Comparison of ENCODE assay signal across 8 cellular contexts in the genomic region with DNA sequence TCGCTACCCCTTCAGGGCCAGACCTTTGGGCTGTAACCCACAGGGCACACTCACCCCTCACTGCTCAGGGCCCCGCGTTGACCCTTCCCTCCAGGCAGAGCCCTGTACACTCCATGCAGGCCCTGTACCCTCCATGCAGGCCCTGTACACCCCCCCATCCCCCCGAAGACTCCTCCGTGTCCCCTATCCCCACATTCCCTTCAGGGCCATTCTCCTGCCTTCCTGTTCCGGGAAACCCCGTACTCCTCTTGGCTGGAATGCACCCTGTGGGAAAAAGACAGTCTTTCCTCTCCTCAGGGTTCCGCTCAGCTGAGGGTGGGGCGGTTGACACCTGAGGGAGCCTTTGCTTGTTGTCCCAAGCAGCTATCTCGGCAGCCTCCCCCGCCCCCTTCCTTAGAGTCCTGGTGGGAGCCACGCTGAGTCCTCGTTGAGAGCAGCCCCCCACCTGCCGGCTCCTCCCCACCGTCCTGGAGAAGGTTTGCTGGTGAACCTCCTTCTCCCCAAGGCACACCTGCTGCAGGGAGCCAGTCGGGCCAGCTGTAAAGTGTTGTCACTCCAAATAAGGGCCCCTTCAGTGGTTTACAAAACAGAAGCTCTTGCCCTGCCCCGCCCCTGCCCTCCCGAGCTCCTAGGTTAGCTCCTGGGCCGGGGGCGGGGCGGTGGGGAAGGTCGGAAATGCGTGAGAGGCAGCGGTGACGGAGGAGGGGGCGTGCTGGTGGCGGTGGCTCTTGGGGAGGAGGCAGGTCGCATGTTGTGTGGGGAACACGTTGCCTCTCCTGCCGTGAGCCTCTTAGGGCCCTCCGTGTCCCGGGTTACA. TPM values are rescaled to one million over a fixed set of nuclear protein-coding genes. Genes with fewer than 3 reads are reported as not detected.
DNase-seq lines count a peak whose midpoint lies in the region; ATAC-seq and TF ChIP-seq lines count a peak whose summit lies in the region.

No MANE protein-coding gene starts in this region.

- peak; percentile 92 for DNase-seq in GM23338 (ENCODE audit: low spot score)
- DNase-seq in WERI-Rb-1: no peak
- no peak for DNase-seq in central memory CD8-positive, alpha-beta T cell (ENCODE audit: low spot score in 2 of 2)
- DNase-seq in thyroid gland: peak; percentile 33 to 35
- DNase-seq in SKM-1 (lab: John Stamatoyannopoulos, UW; ENCODE audit: unreplicated experiment): no peak
- no peak for DNase-seq in NCI-H2081 treated with DMSO at 0.1 percent for 48 hours (lab: John Stamatoyannopoulos, UW)

- TF ChIP-seq CTCF in GM23338 (conservative IDR thresholded peaks at IDR 0.05; ENCODE audit: low read depth in 2 of 2): no peak
- TF ChIP-seq CTCF in WERI-Rb-1 (IDR thresholded peaks at IDR 0.05; ENCODE audit: low read depth, low read length): no peak
- no peak for TF ChIP-seq CTCF in thyroid gland (IDR thresholded peaks at IDR 0.05)

- H3K36me3 ChIP-seq in GM23338 (ENCODE audit: insufficient read depth) (no peaks in the 10 kb centered on the region), WERI-Rb-1 (peaks cover 3% of the 10 kb centered on the region; the same call in 1 of the 2 replicates), muscle layer of duodenum (ENCODE audit: control insufficient read depth in 1 of 2, insufficient read depth in 2 of 2, low read length in 2 of 2) (no peaks in the 10 kb centered on the region), thyroid gland (no peaks in the 10 kb centered on the region)

- peak overlapping the region; percentile 82; the same call in 1 of the 2 replicates for H3K27ac Mint-ChIP-seq in GM23338
- H3K27ac Mint-ChIP-seq in central memory CD8-positive, alpha-beta T cell (ENCODE audit: low read depth): no peak overlapping the region

- peaks cover 11% of the 10 kb centered on the region for H3K27me3 Mint-ChIP-seq in GM23338 (ENCODE audit: insufficient read depth, low read depth, poor library complexity)
- peaks cover 30% of the 10 kb centered on the region for H3K27me3 Mint-ChIP-seq in central memory CD8-positive, alpha-beta T cell

- peaks cover 8% of the 10 kb centered on the region for H4K20me1 ChIP-seq in GM23338 (replicated peaks; ENCODE audit: insufficient read depth)

- no peak overlapping the region for H2AFZ ChIP-seq in GM23338

- H3F3A ChIP-seq in GM23338 (replicated peaks; ENCODE audit: low read depth): no peaks in the 10 kb centered on the region

- H3K9me3 ChIP-seq in WERI-Rb-1 (ENCODE audit: severe bottlenecking) (no peaks in the 10 kb centered on the region), muscle layer of duodenum (ENCODE audit: control insufficient read depth in 1 of 2, low read length in 2 of 2) (no peaks in the 10 kb centered on the region), thyroid gland (no peaks in the 10 kb centered on the region)

- no peaks in the 10 kb centered on the region for H3K9me2 ChIP-seq in GM23338 (ENCODE audit: insufficient read depth)

- peak overlapping the region; percentile 45; the same call in 1 of the 2 replicates for H3K27ac ChIP-seq in GM23338 (ENCODE audit: low read depth)
- H3K27ac ChIP-seq in WERI-Rb-1: peak overlapping the region; percentile 72; the same call in 1 of the 2 replicates
- peak overlapping the region; percentile 87 for H3K27ac ChIP-seq in muscle layer of duodenum (ENCODE audit: low read length)
- peak overlapping the region in 2 of 3 donors; percentile 39 to 85 for H3K27ac ChIP-seq in thyroid gland

- H3K4me1 Mint-ChIP-seq in GM23338: peaks cover 18% of the 10 kb centered on the region
- peaks cover 22% of the 10 kb centered on the region for H3K4me1 Mint-ChIP-seq in central memory CD8-positive, alpha-beta T cell

- peak overlapping the region; percentile 94 for H3K4me2 ChIP-seq in GM23338

- TF ChIP-seq POLR2A in thyroid gland (IDR thresholded peaks at IDR 0.05): no peak

- H3K9me3 Mint-ChIP-seq in GM23338: no peaks in the 10 kb centered on the region
- H3K9me3 Mint-ChIP-seq in central memory CD8-positive, alpha-beta T cell: no peaks in the 10 kb centered on the region

- ATAC-seq in GM23338: peak; percentile 56
- ATAC-seq in central memory CD8-positive, alpha-beta T cell (replicated peaks; ENCODE audit: extremely low read depth, poor library complexity, severe bottlenecking): peak; percentile 34
- no peak for ATAC-seq in GM19328 (IDR thresholded peaks at IDR 0.05; ENCODE audit: unreplicated experiment)

- H3K4me3 Mint-ChIP-seq in GM23338: peak overlapping the region; percentile 82
- H3K4me3 Mint-ChIP-seq in central memory CD8-positive, alpha-beta T cell: peak overlapping the region; percentile 73

- H3K27me3 ChIP-seq in GM23338 (ENCODE audit: insufficient read depth) (no peaks in the 10 kb centered on the region), WERI-Rb-1 (ENCODE audit: insufficient read depth, low read depth, severe bottlenecking) (no peaks in the 10 kb centered on the region), muscle layer of duodenum (ENCODE audit: low read depth, low read length) (no peaks in the 10 kb centered on the region), thyroid gland (no peaks in the 10 kb centered on the region)

- peaks cover 58% of the 10 kb centered on the region for H3K79me2 ChIP-seq in GM23338 (replicated peaks; ENCODE audit: insufficient read depth)

- H3K4me1 ChIP-seq in GM23338 (ENCODE audit: insufficient read depth) (peaks cover 14% of the 10 kb centered on the region), muscle layer of duodenum (ENCODE audit: control insufficient read depth in 1 of 2, insufficient read depth in 2 of 2, low read length in 2 of 2) (peaks cover 4 to 56% of the 10 kb centered on the region in 2 donors), thyroid gland (peaks cover 40 to 45% of the 10 kb centered on the region in 2 donors)

- no peaks in the 10 kb centered on the region for H3K36me3 Mint-ChIP-seq in GM23338 (ENCODE audit: low read depth)
- peaks cover 3% of the 10 kb centered on the region for H3K36me3 Mint-ChIP-seq in central memory CD8-positive, alpha-beta T cell (ENCODE audit: insufficient read depth)

- H3K4me3 ChIP-seq in GM23338 (peak overlapping the region; percentile 81), WERI-Rb-1 (ENCODE audit: low read depth, low read length) (peak overlapping the region; percentile 74), muscle layer of duodenum (ENCODE audit: low read depth in 1 of 2, low read length in 2 of 2) (peak overlapping the region; percentile 84 to 98), thyroid gland (replicated peaks in 1 of 3) (peak overlapping the region; percentile 58 to 94 (median 79))

- 7 to 13% methylated on average over 15 to 24 of the region's 32 CpGs for WGBS in thyroid gland, 2 donors

- intact Hi-C loops in thyroid gland (cut with DNase I): no loop called here

TF ChIP-seq in GM23338, 12 proteins besides CTCF, POLR2A, EP300 and RAD21 (continues in another document):
- no peak for TF ChIP-seq ZNF114 (CRISPR knock-in tag; IDR thresholded peaks at IDR 0.05)
- 0 out of 2 replicates have a peak, but pooled peaks have one; percentile 17 for TF ChIP-seq POLR2AphosphoS5 (IDR thresholded peaks at IDR 0.05; ENCODE audit: low read depth)
- TF ChIP-seq ZNF331 (CRISPR knock-in tag; IDR thresholded peaks at IDR 0.05; ENCODE audit: low read depth): no peak
- no peak for TF ChIP-seq NANOG (IDR thresholded peaks at IDR 0.05; ENCODE audit: borderline replicate concordance)
- TF ChIP-seq JUNB (IDR thresholded peaks at IDR 0.05; ENCODE audit: unreplicated experiment): no peak
- TF ChIP-seq STAT1 (IDR thresholded peaks at IDR 0.05; ENCODE audit: unreplicated experiment): no peak
- TF ChIP-seq EZH2phosphoT487 (IDR thresholded peaks at IDR 0.05; ENCODE audit: unreplicated experiment): no peak
- TF ChIP-seq CREB1 (CRISPR knock-in tag; IDR thresholded peaks at IDR 0.05; ENCODE audit: low read depth): peak; percentile 57; the same call in 1 of the 2 replicates

RNA-seq across cellular contexts. Expression of gene GNA11, which starts 1.4 kb away (rescaled TPM):
- 22.6 and 26.9 TPM in 2 replicates for total RNA-seq in GM23338 (2014; rRNA removed; shearing (Covaris generic))
- polyA plus RNA-seq in GM23338 (2016; fragmentation: Nextera tagmentation; extraction: Ambion mirVana): 15.8 and 16.2 TPM in 2 replicates
- total RNA-seq in thyroid gland: 10 to 100 TPM; 49.9 to 69.6 (median 63.8) TPM

RNA-seq across cellular contexts. Expression of gene TLE5, which starts 33.3 kb away (rescaled TPM):
- total RNA-seq in GM23338 (2014; rRNA removed; shearing (Covaris generic)): 151 and 154 TPM in 2 replicates
- polyA plus RNA-seq in GM23338 (2016; fragmentation: Nextera tagmentation; extraction: Ambion mirVana): 130 and 132 TPM in 2 replicates
- 100 to 1,000 TPM; 398 to 892 (median 498) TPM for total RNA-seq in thyroid gland

RNA-seq across cellular contexts. Expression of gene GNA15, which starts 40.2 kb away (rescaled TPM):
- total RNA-seq in GM23338 (2014; rRNA removed; shearing (Covaris generic)): 0.14 TPM in 1 of 2 replicates, not detected in the other
- polyA plus RNA-seq in GM23338 (2016; fragmentation: Nextera tagmentation; extraction: Ambion mirVana): 0.10 and 0.31 TPM in 2 replicates
- total RNA-seq in thyroid gland: 1 to 10 TPM in 3 of 4 donors, under 1 TPM in 1; 0.88 to 4.6 (median 2.1) TPM

Comparison
In these comparisons a context has a peak if more than half of its experiments do, and no peak if none do; other contexts are left out.
1. DNase-seq: peak in GM23338 (single experiment) and thyroid gland (2 of 2); none in WERI-Rb-1 (single experiment), central memory CD8-positive, alpha-beta T cell (0 of 2), SKM-1 (single experiment) and NCI-H2081 treated with DMSO at 0.1 percent for 48 hours (single experiment).
2. Peak in every context shown above with its lines, with median percentiles within 50 percentile points of each other: H3K27ac ChIP-seq and H3K4me3 ChIP-seq.